ENCODE assay signal across 7 cellular contexts in genomic region chrX:129125515-129125914, GRCh38.
"Had no signal": no experiment of that assay in that cellular context is flagged by ENCODE, and none has a peak within 500 bp of the region (broad histone marks: within the 10 kb centered on the region; RNA-seq: fewer than 3 reads in every experiment).

No MANE protein-coding gene starts in this region.

- FAIRE-seq: H1, H54, HTR-8/SVneo had no signal

- H3K4me2 ChIP-seq: GM23338 had no signal

- DNase-seq: H9, HCEC 1CT, KBM-7 had no signal

- H2AFZ ChIP-seq: GM23338 had no signal

- ATAC-seq: GM23338 had no signal

- H3K4me3 ChIP-seq: GM23338 had no signal
